Comparison of ENCODE assay signal across 8 cellular contexts in genomic region chr7:135170223-135170997, GRCh38. TPM values are rescaled to one million over a fixed set of nuclear protein-coding genes. Genes with fewer than 3 reads are reported as not detected.
A peak's percentile ranks its signal among the peaks of the same experiment; 100 is the strongest.
DNase-seq lines count a peak whose midpoint lies in the region; ATAC-seq and TF ChIP-seq lines count a peak whose summit lies in the region.

A gene with protein sequence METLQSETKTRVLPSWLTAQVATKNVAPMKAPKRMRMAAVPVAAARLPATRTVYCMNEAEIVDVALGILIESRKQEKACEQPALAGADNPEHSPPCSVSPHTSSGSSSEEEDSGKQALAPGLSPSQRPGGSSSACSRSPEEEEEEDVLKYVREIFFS (minus strand): TSS chr7:135170707. CDS start chr7:135168922, 1,785 bp downstream.

- H3K36me3 ChIP-seq in adipocyte (ENCODE audit: control insufficient read depth, insufficient read depth, low read length, severe bottlenecking) (peaks cover 33% of the 10 kb centered on the region), heart right ventricle (peaks cover 0 to 36% (median 14%) of the 10 kb centered on the region in 9 donors)

- peak within 1 kb of the TSS; percentile 70 for H3K4me3 ChIP-seq in GM12875 (ENCODE audit: low read depth, low read length)
- H3K4me3 ChIP-seq in adipocyte (ENCODE audit: low read length) = peak within 1 kb of the TSS; percentile 92
- H3K4me3 ChIP-seq in heart right ventricle = peak within 1 kb of the TSS; percentile 71 to 98 (median 74)

- no peaks in the 10 kb centered on the region for H3K9me3 Mint-ChIP-seq in progenitor cell of endocrine pancreas (ENCODE audit: low read depth)

- H3K27me3 Mint-ChIP-seq in progenitor cell of endocrine pancreas = no peaks in the 10 kb centered on the region

- H3K27me3 ChIP-seq in adipocyte (replicated peaks; ENCODE audit: control insufficient read depth, insufficient read depth, low read length) = no peaks in the 10 kb centered on the region
- no peaks in the 10 kb centered on the region for H3K27me3 ChIP-seq in heart right ventricle

- TF ChIP-seq CTCF in GM12875 (IDR thresholded peaks at IDR 0.05; ENCODE audit: borderline replicate concordance, insufficient read depth, low read depth, low read length) (peak; percentile 66), heart right ventricle (IDR thresholded peaks at IDR 0.05) (peak; percentile 35 to 90 (median 72)), progenitor cell of endocrine pancreas (IDR thresholded peaks at IDR 0.05; ENCODE audit: unreplicated experiment) (peak; percentile 73)

- H3K9me3 ChIP-seq in adipocyte (ENCODE audit: control insufficient read depth, low read length) (no peaks in the 10 kb centered on the region), heart right ventricle (no peaks in the 10 kb centered on the region)

- peaks cover 11% of the 10 kb centered on the region for H3K36me3 Mint-ChIP-seq in progenitor cell of endocrine pancreas (ENCODE audit: insufficient read depth)

- peak within 1 kb of the TSS; percentile 97 for H3K9ac ChIP-seq in adipocyte (ENCODE audit: low read length)

- peak; percentile 83 for ATAC-seq in HG02798 (IDR thresholded peaks at IDR 0.05; ENCODE audit: poor library complexity, unreplicated experiment)
- ATAC-seq in heart right ventricle = peak; percentile 95 to 97 (median 96)

- peaks cover 25% of the 10 kb centered on the region for H3K4me1 Mint-ChIP-seq in progenitor cell of endocrine pancreas (ENCODE audit: low read depth)

- intact Hi-C loops in heart right ventricle (cut with DNase I) = loop anchor here in 7 of 10 donors (1.0 to 10.0 kb wide), 8 partner anchors 22 to 483 kb away; partner anchors contain the start of genes AGBL3 (in 5 of the 7), TMEM140 (in 1 of the 7) and WDR91 (in 1 of the 7)

- DNase-seq in NCI-H1417 treated with DMSO at 0.1 percent for 48 hours (lab: John Stamatoyannopoulos, UW) (peak; percentile 71), SW480 (ENCODE audit: low spot score) (peak; percentile 94), adipocyte (ENCODE audit: low read depth) (peak; percentile 98), heart right ventricle (peak; percentile 93 to 96), progenitor cell of endocrine pancreas (ENCODE audit: low spot score, unreplicated experiment) (peak; percentile 90), ureter (ENCODE audit: low spot score) (peak; percentile 96)

- H3K27ac Mint-ChIP-seq in progenitor cell of endocrine pancreas = peak within 1 kb of the TSS; percentile 95

- peak within 1 kb of the TSS; percentile 87 for H3K4me3 Mint-ChIP-seq in progenitor cell of endocrine pancreas (ENCODE audit: low read depth)

- peak within 1 kb of the TSS; percentile 90 to 99 (median 96) for H3K27ac ChIP-seq in heart right ventricle

- 0% methylated on average over 83 to 85 of the region's 85 CpGs for WGBS in heart right ventricle, 2 donors

- H3K4me1 ChIP-seq in adipocyte (ENCODE audit: control insufficient read depth, insufficient read depth, low read length) (peaks cover 44% of the 10 kb centered on the region), heart right ventricle (peaks cover 15 to 61% (median 47%) of the 10 kb centered on the region in 9 donors)

RNA-seq across cellular contexts. Expression of the gene that starts here (rescaled TPM):
- total RNA-seq in heart right ventricle = 10 to 100 TPM; 16.0 to 33.3 (median 22.6) TPM
- polyA plus RNA-seq in heart right ventricle = 10 to 100 TPM; 20.1 to 23.4 TPM
- 73.8 and 76.1 TPM in 2 replicates for total RNA-seq in progenitor cell of endocrine pancreas
- total RNA-seq in ureter = 58.3 TPM

Comparison
In these comparisons a context has a peak if more than half of its experiments do, and no peak if none do; other contexts are left out.
1. Peak in every context shown above with its lines: DNase-seq, ATAC-seq, H3K4me3 ChIP-seq and H3K27ac ChIP-seq.